Comparison of ENCODE assay signal across 20 cellular contexts in the genomic region with DNA sequence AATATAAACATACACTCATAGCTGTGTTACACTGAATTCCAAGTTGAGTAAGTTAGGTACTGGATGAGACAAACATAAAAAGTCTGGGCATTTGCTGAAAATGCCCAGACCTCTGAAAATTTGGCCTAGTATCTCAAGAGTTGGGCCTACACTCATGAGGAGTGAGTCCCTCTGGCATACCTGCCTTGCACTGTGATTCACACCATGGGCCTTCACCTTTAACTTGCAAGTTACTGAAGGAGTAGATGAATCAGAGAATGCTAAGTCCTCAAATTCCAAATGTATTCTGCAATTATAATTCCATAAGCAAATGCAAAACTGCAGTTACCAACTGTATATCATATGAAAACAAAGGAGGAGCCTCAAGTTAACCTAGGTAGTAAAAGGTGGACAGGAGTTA. TPM values are rescaled to one million over a fixed set of nuclear protein-coding genes. Genes with fewer than 3 reads are reported as not detected.
DNase-seq lines count a peak whose midpoint lies in the region; ATAC-seq and TF ChIP-seq lines count a peak whose summit lies in the region.
"Had no signal": no experiment of that assay in that cellular context is flagged by ENCODE, and none has a peak within 500 bp of the region (broad histone marks: within the 10 kb centered on the region; RNA-seq: fewer than 3 reads in every experiment).

No MANE protein-coding gene starts in this region.

- H3K4me1 ChIP-seq in BE2C: peaks cover 12% of the 10 kb centered on the region
- H3K4me1 ChIP-seq: A549, BLaER1, HAP-1 had no signal

- intact Hi-C loops in Right ventricle myocardium inferior (cut with DNase I): no loop called here

- H3K4me3 ChIP-seq in BE2C (ENCODE audit: low read depth, low read length): no peak overlapping the region
- H3K4me3 ChIP-seq: A549, BLaER1, GM12878, HAP-1 had no signal

- H3K4me1 Mint-ChIP-seq in activated T-cell treated with anti-CD3 and anti-CD28 coated beads, Interleukin-2, amount 50 U/mL, for 72 hours (ENCODE audit: low read depth): no peaks in the 10 kb centered on the region
- peaks cover 12% of the 10 kb centered on the region for H3K4me1 Mint-ChIP-seq in central memory CD8-positive, alpha-beta T cell
- peaks cover 3% of the 10 kb centered on the region for H3K4me1 Mint-ChIP-seq in mesothelial cell of epicardium
- H3K4me1 Mint-ChIP-seq: CD14-positive monocyte had no signal

- H3K36me3 ChIP-seq in BE2C: no peaks in the 10 kb centered on the region; the same call in 1 of the 2 replicates

- H3K36me3 Mint-ChIP-seq in activated T-cell treated with anti-CD3 and anti-CD28 coated beads, Interleukin-2, amount 50 U/mL, for 72 hours (ENCODE audit: insufficient read depth in 2 of 2): peaks cover 0 to 3% of the 10 kb centered on the region in 2 donors
- H3K36me3 Mint-ChIP-seq in central memory CD8-positive, alpha-beta T cell (ENCODE audit: insufficient read depth): peaks cover 28% of the 10 kb centered on the region
- H3K36me3 Mint-ChIP-seq in mesothelial cell of epicardium: peaks cover 14% of the 10 kb centered on the region

- TF ChIP-seq CTCF in mesothelial cell of epicardium (IDR thresholded peaks at IDR 0.05; ENCODE audit: unreplicated experiment) (no peak), BE2C (IDR thresholded peaks at IDR 0.05; ENCODE audit: low read depth, low read length) (no peak)

- H3K27ac Mint-ChIP-seq in activated T-cell treated with anti-CD3 and anti-CD28 coated beads, Interleukin-2, amount 50 U/mL, for 72 hours: peak overlapping the region; percentile 1
- H3K27ac Mint-ChIP-seq in central memory CD8-positive, alpha-beta T cell (ENCODE audit: low read depth): peak overlapping the region; percentile 54
- no peak overlapping the region for H3K27ac Mint-ChIP-seq in mesothelial cell of epicardium
- H3K27ac Mint-ChIP-seq: CD4-positive, alpha-beta memory T cell had no signal

- H3K9me3 Mint-ChIP-seq in activated T-cell treated with anti-CD3 and anti-CD28 coated beads, Interleukin-2, amount 50 U/mL, for 72 hours: no peaks in the 10 kb centered on the region
- H3K9me3 Mint-ChIP-seq in central memory CD8-positive, alpha-beta T cell: no peaks in the 10 kb centered on the region
- H3K9me3 Mint-ChIP-seq in mesothelial cell of epicardium: no peaks in the 10 kb centered on the region
- H3K9me3 Mint-ChIP-seq: CD14-positive monocyte; CD4-positive, alpha-beta memory T cell had no signal

- no peak for DNase-seq in activated T-cell treated with anti-CD3 and anti-CD28 coated beads, Interleukin-2, amount 50 U/mL, for 72 hours
- DNase-seq in activated T-cell treated with anti-CD3 and anti-CD28 coated beads for 4 hours: no peak
- no peak for DNase-seq in central memory CD8-positive, alpha-beta T cell (ENCODE audit: low spot score in 2 of 2)
- peak; percentile 11 for DNase-seq in kidney glomerular epithelial cell (lab: John Stamatoyannopoulos, UW)
- peak; percentile 3 for DNase-seq in renal cortical epithelial cell (ENCODE audit: low read depth)
- no peak for DNase-seq in mesothelial cell of epicardium (ENCODE audit: low spot score in 2 of 2, unreplicated experiment in 2 of 2)
- no peak for DNase-seq in BE2C
- no peak for DNase-seq in Right ventricle myocardium inferior (ENCODE audit: missing footprints)
- DNase-seq: AML-193; Calu3; CD4-positive, alpha-beta memory T cell; DMS 273 treated with DMSO at 0.1 percent for 48 hours; DMS53; DND-41; EL had no signal

- no peak for ATAC-seq in activated T-cell treated with anti-CD3 and anti-CD28 coated beads, Interleukin-2, amount 50 U/mL, for 72 hours (replicated peaks in 1 of 2)
- no peak for ATAC-seq in central memory CD8-positive, alpha-beta T cell (replicated peaks; ENCODE audit: extremely low read depth, poor library complexity, severe bottlenecking)
- no peak for ATAC-seq in Right ventricle myocardium inferior
- ATAC-seq: A549, GM12878 had no signal

- H3K27me3 ChIP-seq in BE2C: no peaks in the 10 kb centered on the region
- H3K27me3 ChIP-seq: BLaER1 had no signal

- H3K4me3 Mint-ChIP-seq in activated T-cell treated with anti-CD3 and anti-CD28 coated beads, Interleukin-2, amount 50 U/mL, for 72 hours: no peak overlapping the region
- H3K4me3 Mint-ChIP-seq in central memory CD8-positive, alpha-beta T cell: no peak overlapping the region
- no peak overlapping the region for H3K4me3 Mint-ChIP-seq in mesothelial cell of epicardium
- H3K4me3 Mint-ChIP-seq: CD14-positive monocyte; CD4-positive, alpha-beta memory T cell had no signal

- no peaks in the 10 kb centered on the region for H3K9me3 ChIP-seq in BE2C
- H3K9me3 ChIP-seq: A549, BLaER1, HAP-1 had no signal

- H3K27me3 Mint-ChIP-seq in activated T-cell treated with anti-CD3 and anti-CD28 coated beads, Interleukin-2, amount 50 U/mL, for 72 hours (ENCODE audit: low read depth): no peaks in the 10 kb centered on the region
- H3K27me3 Mint-ChIP-seq in central memory CD8-positive, alpha-beta T cell: no peaks in the 10 kb centered on the region
- H3K27me3 Mint-ChIP-seq in mesothelial cell of epicardium (ENCODE audit: low read depth): no peaks in the 10 kb centered on the region
- H3K27me3 Mint-ChIP-seq: CD4-positive, alpha-beta memory T cell had no signal

RNA-seq across cellular contexts. Expression of gene C9orf40, which starts 32.3 kb away (rescaled TPM):
- total RNA-seq in activated T-cell treated with anti-CD3 and anti-CD28 coated beads, Interleukin-2, amount 50 U/mL, for 72 hours: 10 to 100 TPM; 17.8 to 23.1 TPM
- total RNA-seq in renal cortical epithelial cell (3.0 and 3.1 TPM in 2 replicates), mesothelial cell of epicardium (4.3 to 5.1 TPM (median 4.8 TPM) in 3 replicates), Right ventricle myocardium inferior (2.8 TPM)
- 1.6 TPM for polyA plus RNA-seq in BE2C (2012; ENCODE audit: insufficient read depth, insufficient read length, low read depth)

RNA-seq across cellular contexts. Expression of gene CARNMT1, which starts 43.1 kb away (rescaled TPM):
- total RNA-seq in activated T-cell treated with anti-CD3 and anti-CD28 coated beads, Interleukin-2, amount 50 U/mL, for 72 hours: 10 to 100 TPM; 18.6 to 19.8 TPM
- total RNA-seq in renal cortical epithelial cell (43.4 and 46.4 TPM in 2 replicates), mesothelial cell of epicardium (22.0 to 27.2 TPM (median 24.2 TPM) in 3 replicates), Right ventricle myocardium inferior (14.7 TPM)
- polyA plus RNA-seq in BE2C (2012; ENCODE audit: insufficient read depth, insufficient read length, low read depth): 3.7 TPM

Comparison
In these comparisons a context has a peak if more than half of its experiments do, and no peak if none do; other contexts are left out.
1. DNase-seq: peak in kidney glomerular epithelial cell (single experiment) and renal cortical epithelial cell (single experiment); none in activated T-cell treated with anti-CD3 and anti-CD28 coated beads, Interleukin-2, amount 50 U/mL, for 72 hours (0 of 2), activated T-cell treated with anti-CD3 and anti-CD28 coated beads for 4 hours (single experiment), central memory CD8-positive, alpha-beta T cell (0 of 2), mesothelial cell of epicardium (0 of 2), BE2C (single experiment) and Right ventricle myocardium inferior (single experiment).